Comparison of ENCODE assay signal across 8 cellular contexts in genomic region chr6:24492475-24492874, GRCh38. TPM values are rescaled to one million over a fixed set of nuclear protein-coding genes. Genes with fewer than 3 reads are reported as not detected.
DNase-seq lines count a peak whose midpoint lies in the region; ATAC-seq, FAIRE-seq and TF ChIP-seq lines count a peak whose summit lies in the region.

No MANE protein-coding gene starts in this region.

- H3K36me3 ChIP-seq in PC-3 (ENCODE audit: low read depth, low read length) (no peaks in the 10 kb centered on the region), pancreas (no peaks in the 10 kb centered on the region)

- no peaks in the 10 kb centered on the region for H4K20me1 ChIP-seq in PC-3 (ENCODE audit: low read length)

- ATAC-seq in PC-3: no peak
- ATAC-seq in pancreas: no peak

- H3K4me1 ChIP-seq in PC-3 (ENCODE audit: insufficient read depth, low read length) (peaks cover 5% of the 10 kb centered on the region), pancreas (peaks cover 0 to 9% (median 0%) of the 10 kb centered on the region in 3 donors)

- intact Hi-C loops in PC-3 (cut with micrococcal nuclease): no loop called here
- intact Hi-C loops in pancreas (cut with DNase I): no loop called here

- no TSS peak for BruUV-seq in PC-3 (replicated peaks; lab: Mats Ljungman, UMichigan)

- POLR2A ChIA-PET in PC-3 (lab: Charles Lee; ENCODE audit: unreplicated experiment): no interaction called here

- TF ChIP-seq CTCF in AG09309 (IDR thresholded peaks at IDR 0.05; ENCODE audit: control insufficient read depth, insufficient read depth, low read depth, low read length, missing control alignments) (peak; percentile 29), GM12864 (IDR thresholded peaks at IDR 0.05; ENCODE audit: low read depth, low read length, missing control alignments) (peak; percentile 27), PC-3 (conservative IDR thresholded peaks at IDR 0.05; ENCODE audit: low read depth, low read length) (peak; percentile 39), foreskin fibroblast (IDR thresholded peaks at IDR 0.05; ENCODE audit: low read depth, low read length) (peak; percentile 30), pancreas (IDR thresholded peaks at IDR 0.05) (no peak)

- no peak for DNase-seq in AG09309 (ENCODE audit: low read depth)
- DNase-seq in GM12864 (ENCODE audit: low read depth): no peak
- DNase-seq in PC-3: no peak
- no peak for DNase-seq in foreskin fibroblast
- no peak for DNase-seq in pancreas
- no peak for DNase-seq in NCI-H1694 treated with DMSO at 0.1 percent for 48 hours (lab: John Stamatoyannopoulos, UW)
- no peak for DNase-seq in T-helper 2 cell
- DNase-seq in midbrain (lab: John Stamatoyannopoulos, UW): no peak

- H3K79me2 ChIP-seq in PC-3 (ENCODE audit: low read length): no peaks in the 10 kb centered on the region

- no peak overlapping the region for H3K4me3 ChIP-seq in AG09309 (ENCODE audit: control insufficient read depth, low read depth, low read length)
- no peak overlapping the region for H3K4me3 ChIP-seq in GM12864 (ENCODE audit: low read depth, low read length)
- no peak overlapping the region for H3K4me3 ChIP-seq in PC-3 (ENCODE audit: low read length)
- H3K4me3 ChIP-seq in foreskin fibroblast (ENCODE audit: low read depth in 1 of 2, low read length in 2 of 2): no peak overlapping the region
- H3K4me3 ChIP-seq in pancreas: no peak overlapping the region

- no peaks in the 10 kb centered on the region for H3K27me3 ChIP-seq in PC-3 (ENCODE audit: low read length)
- H3K27me3 ChIP-seq in pancreas: no peaks in the 10 kb centered on the region

- H3K27ac ChIP-seq in PC-3 (ENCODE audit: low read length) (no peak overlapping the region), pancreas (no peak overlapping the region)

- 76% methylated on average over 3 of the region's 3 CpGs for WGBS in pancreas, 2 donors

- no peaks in the 10 kb centered on the region for H3F3A ChIP-seq in PC-3 (ENCODE audit: low read length, unreplicated experiment)

- H3K9ac ChIP-seq in PC-3 (ENCODE audit: low read length): no peak overlapping the region

- H2AFZ ChIP-seq in PC-3 (ENCODE audit: low read length): no peak overlapping the region

- FAIRE-seq in pancreas (lab: Jason Lieb, UNC): no peak

- no peak overlapping the region for H3K4me2 ChIP-seq in PC-3 (ENCODE audit: low read length)

- H3K9me2 ChIP-seq in PC-3 (replicated peaks; ENCODE audit: low read length): no peaks in the 10 kb centered on the region

- CTCF ChIA-PET in PC-3 (lab: Charles Lee): no interaction called here

- H3K9me3 ChIP-seq in PC-3 (ENCODE audit: low read length): no peaks in the 10 kb centered on the region
- no peaks in the 10 kb centered on the region for H3K9me3 ChIP-seq in pancreas

RNA-seq across cellular contexts. Expression of gene ALDH5A1, which starts 2.3 kb away (rescaled TPM):
- 11.9 and 12.2 TPM in 2 replicates for total RNA-seq in PC-3 (2014; rRNA removed)
- total RNA-seq in pancreas: 1 to 10 TPM; 3.8 to 9.2 (median 6.1) TPM
- 1 to 10 TPM; 2.1 to 5.9 TPM for polyA plus RNA-seq in pancreas

RNA-seq across cellular contexts. Expression of gene GPLD1, which starts 3.1 kb away (rescaled TPM):
- 1.3 and 3.9 TPM in 2 replicates for total RNA-seq in PC-3 (2014; rRNA removed)
- total RNA-seq in pancreas: 1 to 10 TPM in 3 of 6 donors, under 1 TPM in 3; 0.37 to 1.2 (median 1.0) TPM
- polyA plus RNA-seq in pancreas: under 1 TPM; 0.27 to 0.73 TPM

Comparison
In these comparisons a context has a peak if more than half of its experiments do, and no peak if none do; other contexts are left out.
1. CTCF ChIP-seq: peak in AG09309 (single experiment), GM12864 (single experiment), PC-3 (single experiment) and foreskin fibroblast (single experiment); none in pancreas (0 of 4).